Comparison of ENCODE assay signal across 9 cellular contexts in the genomic region with DNA sequence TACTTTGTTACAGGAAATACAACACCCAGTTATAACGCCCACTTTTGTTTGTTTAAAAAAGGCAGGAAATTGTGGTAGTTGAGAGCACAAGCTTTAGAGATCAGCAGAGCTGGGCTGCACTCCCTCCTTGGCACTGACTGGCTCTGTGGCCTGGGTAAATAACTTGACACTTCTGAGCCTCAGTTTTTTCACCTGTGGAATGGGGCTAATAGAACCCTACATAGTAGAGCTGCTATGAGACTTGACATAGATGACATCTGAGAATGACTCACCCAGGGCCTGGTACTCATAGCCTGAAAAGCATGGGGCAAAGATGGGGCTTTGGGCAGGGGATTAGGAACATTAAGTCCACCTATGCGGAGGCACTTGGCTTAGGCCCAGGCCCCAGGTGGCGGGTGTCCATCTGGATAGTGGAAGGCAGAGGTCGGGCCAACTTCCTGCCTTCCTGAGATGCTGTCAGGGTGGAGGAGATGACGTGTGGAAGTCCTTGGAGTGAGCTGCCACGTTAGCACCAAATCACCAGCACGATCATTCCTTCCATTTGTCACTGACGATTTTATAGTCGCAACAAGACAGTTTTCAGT.
DNase-seq lines count a peak whose midpoint lies in the region; ATAC-seq lines count a peak whose summit lies in the region.
"Had no signal": no experiment of that assay in that cellular context is flagged by ENCODE, and none has a peak within 500 bp of the region (broad histone marks: within the 10 kb centered on the region; RNA-seq: fewer than 3 reads in every experiment).

No MANE protein-coding gene starts in this region.

- peaks cover 5% of the 10 kb centered on the region for H3K9me3 Mint-ChIP-seq in stimulated activated naive CD8-positive, alpha-beta T cell treated with anti-CD3 and anti-CD28 coated beads, Interleukin-15, Interleukin-2, amounts not matched to agents 100 ng/mL and 50 ng/mL, for 24 hours

- peaks cover 77% of the 10 kb centered on the region for H3K4me1 Mint-ChIP-seq in stimulated activated naive CD8-positive, alpha-beta T cell treated with anti-CD3 and anti-CD28 coated beads, Interleukin-15, Interleukin-2, amounts not matched to agents 100 ng/mL and 50 ng/mL, for 24 hours (ENCODE audit: low read depth)

- no peak for ATAC-seq in HG02884 (IDR thresholded peaks at IDR 0.05; ENCODE audit: unreplicated experiment)

- peak; percentile 57 for DNase-seq in activated gamma-delta T cell treated with Interleukin-2 at 50 U/mL for 16 hours
- DNase-seq in activated gamma-delta T cell (lab: John Stamatoyannopoulos, UW): no peak
- DNase-seq in activated CD4-positive, alpha-beta T cell treated with anti-CD3 and anti-CD28 coated beads for 4 hours: peak; percentile 25 to 29
- peak; percentile 75 for DNase-seq in cerebellum (ENCODE audit: low spot score)
- no peak for DNase-seq in RPMI8226
- no peak for DNase-seq in HCEC 1CT
- DNase-seq: activated CD8-positive, alpha-beta memory T cell treated with anti-CD3 and anti-CD28 coated beads, Interleukin-2, amount 50 U/mL, for 4 hours had no signal

- peak overlapping the region; percentile 38 for H3K27ac Mint-ChIP-seq in stimulated activated naive CD8-positive, alpha-beta T cell treated with anti-CD3 and anti-CD28 coated beads, Interleukin-15, Interleukin-2, amounts not matched to agents 100 ng/mL and 50 ng/mL, for 24 hours

- H3K27me3 Mint-ChIP-seq in stimulated activated naive CD8-positive, alpha-beta T cell treated with anti-CD3 and anti-CD28 coated beads, Interleukin-15, Interleukin-2, amounts not matched to agents 100 ng/mL and 50 ng/mL, for 24 hours: no peaks in the 10 kb centered on the region

- no peak overlapping the region for H3K4me3 Mint-ChIP-seq in stimulated activated naive CD8-positive, alpha-beta T cell treated with anti-CD3 and anti-CD28 coated beads, Interleukin-15, Interleukin-2, amounts not matched to agents 100 ng/mL and 50 ng/mL, for 24 hours

- H3K36me3 Mint-ChIP-seq in stimulated activated naive CD8-positive, alpha-beta T cell treated with anti-CD3 and anti-CD28 coated beads, Interleukin-15, Interleukin-2, amounts not matched to agents 100 ng/mL and 50 ng/mL, for 24 hours (ENCODE audit: low read depth): peaks cover 6% of the 10 kb centered on the region

Comparison
In these comparisons a context has a peak if more than half of its experiments do, and no peak if none do; other contexts are left out.
1. DNase-seq: peak in activated gamma-delta T cell treated with Interleukin-2 at 50 U/mL for 16 hours (single experiment), activated CD4-positive, alpha-beta T cell treated with anti-CD3 and anti-CD28 coated beads for 4 hours (2 of 2) and cerebellum (single experiment); none in activated gamma-delta T cell (single experiment), RPMI8226 (single experiment) and HCEC 1CT (single experiment).